Comparison of ENCODE assay signal across 8 cellular contexts in the genomic region with DNA sequence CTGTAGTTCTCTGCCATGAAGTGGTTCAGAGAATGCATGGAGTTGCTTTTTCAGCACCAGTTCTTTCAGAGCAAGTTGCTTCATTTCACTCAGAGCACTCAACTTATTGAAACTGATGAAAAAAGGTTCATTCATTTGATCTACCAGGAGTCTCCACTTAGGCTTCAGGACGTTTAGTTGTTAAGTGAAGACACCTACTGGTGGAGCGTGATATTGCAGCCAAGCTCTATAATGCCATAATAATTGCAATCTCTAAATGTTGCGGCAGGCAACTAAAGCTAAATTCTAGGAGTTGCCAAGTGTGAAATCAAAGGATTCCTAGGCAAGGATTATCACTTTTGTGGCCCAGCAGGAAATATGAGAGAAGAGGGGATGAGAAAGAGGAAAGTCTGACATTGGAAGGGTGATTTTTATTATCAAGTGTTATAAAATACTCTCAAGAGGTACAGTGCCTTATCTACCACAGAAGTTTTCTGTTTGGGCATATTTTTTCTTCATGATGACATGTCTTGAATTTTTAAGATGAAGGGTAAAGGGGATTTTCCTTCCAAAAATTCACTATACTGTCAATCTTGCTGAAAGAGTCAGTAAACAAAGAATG.
DNase-seq lines count a peak whose midpoint lies in the region; ATAC-seq, FAIRE-seq and TF ChIP-seq lines count a peak whose summit lies in the region.

No MANE protein-coding gene starts in this region.

- H3K4me2 ChIP-seq in keratinocyte (ENCODE audit: control insufficient read depth, extremely low read depth, insufficient read depth, low read depth, low read length) = no peak overlapping the region

- no peaks in the 10 kb centered on the region for H3K27me3 ChIP-seq in keratinocyte (ENCODE audit: control insufficient read depth, extremely low read depth, insufficient read depth, low read length)
- no peaks in the 10 kb centered on the region for H3K27me3 ChIP-seq in aorta (ENCODE audit: control insufficient read depth in 1 of 2, insufficient read depth in 2 of 2, low read length in 1 of 2)

- H3K36me3 ChIP-seq in keratinocyte (ENCODE audit: control insufficient read depth in 2 of 2, extremely low read depth in 1 of 2, insufficient read depth in 2 of 2, low read length in 2 of 2) (peaks cover 6% of the 10 kb centered on the region in 2 experiments), aorta (ENCODE audit: control insufficient read depth in 1 of 2, insufficient read depth in 2 of 2, low read length in 1 of 2) (peaks cover 0 to 2% of the 10 kb centered on the region in 2 donors)

- FAIRE-seq in keratinocyte (lab: Jason Lieb, UNC) = peak; percentile 92

- 29 to 34% methylated on average over 3 of the region's 3 CpGs for WGBS in aorta, 2 donors

- dilution Hi-C loops in keratinocyte (cut with MboI; ENCODE audit: extremely low pct_ligation_motif_present, low sequenced_read_pairs) = no loop called here

- ATAC-seq in activated CD8-positive, alpha-beta T cell treated with anti-CD3 and anti-CD28 coated beads for 36 hours = peak; percentile 55
- ATAC-seq in aorta (ENCODE audit: low FRiP score) = peak; percentile 38
- ATAC-seq in HG03469 (IDR thresholded peaks at IDR 0.05; ENCODE audit: unreplicated experiment) = no peak

- H3K27ac ChIP-seq in keratinocyte (ENCODE audit: control insufficient read depth, insufficient read depth, low read length) (no peak overlapping the region), aorta (ENCODE audit: low read depth in 1 of 2, low read length in 2 of 2) (no peak overlapping the region)

- intact Hi-C loops in activated CD8-positive, alpha-beta T cell treated with anti-CD3 and anti-CD28 coated beads for 36 hours (cut with micrococcal nuclease) = no loop called here
- intact Hi-C loops in aorta (cut with DNase I) = loop anchor here in 1 of 2 donors (5.0 kb wide), 1 partner anchor 263 kb away; no protein-coding TSS in a partner anchor

- POLR2A ChIA-PET in activated CD8-positive, alpha-beta T cell treated with anti-CD3 and anti-CD28 coated beads for 36 hours (lab: Charles Lee) = interaction anchor here (0.6 to 0.7 kb wide), 2 partner anchors 75 to 85 kb away, joined by 3 read pairs; no protein-coding TSS in a partner anchor

- H3K4me3 Mint-ChIP-seq in activated CD8-positive, alpha-beta T cell treated with anti-CD3 and anti-CD28 coated beads for 36 hours = no peak overlapping the region

- H4K20me1 ChIP-seq in keratinocyte (ENCODE audit: control insufficient read depth, extremely low read depth, insufficient read depth, low read length) = no peaks in the 10 kb centered on the region

- no peaks in the 10 kb centered on the region for H3K36me3 Mint-ChIP-seq in activated CD8-positive, alpha-beta T cell treated with anti-CD3 and anti-CD28 coated beads for 36 hours (ENCODE audit: low read depth)

- no peak overlapping the region for H2AFZ ChIP-seq in keratinocyte (ENCODE audit: control insufficient read depth, low read length)

- H3K4me3 ChIP-seq in HFF-Myc (replicated peaks; ENCODE audit: low read depth, low read length) (no peak overlapping the region), keratinocyte (ENCODE audit: control insufficient read depth in 2 of 3, extremely low read depth in 1 of 3, insufficient read depth in 2 of 3, low read depth in 1 of 3, low read length in 3 of 3) (no peak overlapping the region), aorta (ENCODE audit: low read length in 2 of 2) (no peak overlapping the region)

- H3K27ac Mint-ChIP-seq in activated CD8-positive, alpha-beta T cell treated with anti-CD3 and anti-CD28 coated beads for 36 hours = no peak overlapping the region

- H3K79me2 ChIP-seq in keratinocyte (ENCODE audit: control insufficient read depth, insufficient read depth, low read length) = no peaks in the 10 kb centered on the region

- H3K9me3 ChIP-seq in keratinocyte (ENCODE audit: control insufficient read depth, low read depth, low read length) (no peaks in the 10 kb centered on the region), aorta (ENCODE audit: control insufficient read depth, low read length) (no peaks in the 10 kb centered on the region)

- TF ChIP-seq CTCF in HFF-Myc (IDR thresholded peaks at IDR 0.05; ENCODE audit: low read depth, low read length, missing control alignments) = peak; percentile 59
- peak; percentile 81 for TF ChIP-seq CTCF in activated CD8-positive, alpha-beta T cell treated with anti-CD3 and anti-CD28 coated beads for 36 hours (IDR thresholded peaks at IDR 0.05)
- peak; percentile 54 to 79 (median 71) for TF ChIP-seq CTCF in keratinocyte (optimal IDR thresholded peaks at IDR 0.05 in 1 of 3, IDR thresholded peaks at IDR 0.05 in 1 of 3, conservative IDR thresholded peaks at IDR 0.05 in 1 of 3; ENCODE audit: extremely low read depth in 1 of 3, insufficient read depth in 2 of 3, low read length in 3 of 3)

- peak; percentile 43 for DNase-seq in DMS53 treated with DMSO at 0.1 percent for 48 hours (lab: John Stamatoyannopoulos, UW; ENCODE audit: unreplicated experiment)
- no peak for DNase-seq in HFF-Myc (ENCODE audit: extremely low read depth, low read depth)
- DNase-seq in activated CD8-positive, alpha-beta T cell treated with anti-CD3 and anti-CD28 coated beads for 36 hours = peak; percentile 77
- DNase-seq in keratinocyte (ENCODE audit: low read depth, low spot score) = no peak
- DNase-seq in aorta = no peak
- no peak for DNase-seq in UCSD-AML1 (lab: John Stamatoyannopoulos, UW; ENCODE audit: unreplicated experiment)
- DNase-seq in activated CD4-positive, CD25-positive, alpha-beta regulatory T cell (lab: John Stamatoyannopoulos, UW) = no peak

- no peaks in the 10 kb centered on the region for H3K4me1 Mint-ChIP-seq in activated CD8-positive, alpha-beta T cell treated with anti-CD3 and anti-CD28 coated beads for 36 hours (ENCODE audit: low read depth)

- H3K27me3 Mint-ChIP-seq in activated CD8-positive, alpha-beta T cell treated with anti-CD3 and anti-CD28 coated beads for 36 hours = peaks cover 2% of the 10 kb centered on the region

- H3K9me1 ChIP-seq in keratinocyte (ENCODE audit: control insufficient read depth, extremely low read depth, insufficient read depth, low read length) = no peaks in the 10 kb centered on the region

- H3K9me3 Mint-ChIP-seq in activated CD8-positive, alpha-beta T cell treated with anti-CD3 and anti-CD28 coated beads for 36 hours = peaks cover 12% of the 10 kb centered on the region

- CTCF ChIA-PET in activated CD8-positive, alpha-beta T cell treated with anti-CD3 and anti-CD28 coated beads for 36 hours (lab: Charles Lee) = interaction anchor here (0.7 to 2.5 kb wide), 10 partner anchors 10 to 73 kb away, joined by 3 to 12 read pairs (median 4); no protein-coding TSS in a partner anchor

- H3K9ac ChIP-seq in keratinocyte (ENCODE audit: control insufficient read depth, extremely low read depth, insufficient read depth, low read length) = no peak overlapping the region

- peaks cover 6% of the 10 kb centered on the region for H3K4me1 ChIP-seq in keratinocyte (ENCODE audit: control insufficient read depth, extremely low read depth, insufficient read depth, low read length)
- no peaks in the 10 kb centered on the region for H3K4me1 ChIP-seq in aorta (ENCODE audit: control insufficient read depth in 1 of 2, insufficient read depth in 2 of 2, low read length in 2 of 2)

Comparison
In these comparisons a context has a peak if more than half of its experiments do, and no peak if none do; other contexts are left out.
1. DNase-seq: peak in DMS53 treated with DMSO at 0.1 percent for 48 hours (single experiment) and activated CD8-positive, alpha-beta T cell treated with anti-CD3 and anti-CD28 coated beads for 36 hours (single experiment); none in HFF-Myc (single experiment), keratinocyte (single experiment), aorta (0 of 2), UCSD-AML1 (single experiment) and activated CD4-positive, CD25-positive, alpha-beta regulatory T cell (0 of 4).
2. Peak in every context shown above with its lines, with median percentiles within 50 percentile points of each other: CTCF ChIP-seq.